In genomic region chr19:2770055-2771013, GRCh38 we compare ENCODE assay signal across 11 cellular contexts. TPM values are rescaled to one million over a fixed set of nuclear protein-coding genes. Genes with fewer than 3 reads are reported as not detected.
DNase-seq lines count a peak whose midpoint lies in the region; ATAC-seq and TF ChIP-seq lines count a peak whose summit lies in the region.
"Had no signal": no experiment of that assay in that cellular context is flagged by ENCODE, and none has a peak within 500 bp of the region (broad histone marks: within the 10 kb centered on the region; RNA-seq: fewer than 3 reads in every experiment).

No MANE protein-coding gene starts in this region.

- H3K4me3 ChIP-seq in heart left ventricle = peak overlapping the region in 2 of 12 donors; percentile 13 to 15
- no peak overlapping the region for H3K4me3 ChIP-seq in neutrophil (ENCODE audit: low read depth in 1 of 2, low read length in 1 of 2)

- intact Hi-C loops in heart left ventricle (cut with DNase I) = no loop called here

- TF ChIP-seq CTCF in heart left ventricle (IDR thresholded peaks at IDR 0.05) (no peak), neutrophil (IDR thresholded peaks at IDR 0.05) (no peak)

- H3K27me3 ChIP-seq in heart left ventricle (no peaks in the 10 kb centered on the region), neutrophil (no peaks in the 10 kb centered on the region)
- H3K27me3 ChIP-seq: brain microvascular endothelial cell had no signal

- H3K9me3 ChIP-seq in heart left ventricle (no peaks in the 10 kb centered on the region), neutrophil (no peaks in the 10 kb centered on the region)

- H3K36me3 ChIP-seq in heart left ventricle (peaks cover 0 to 36% (median 34%) of the 10 kb centered on the region in 9 donors), neutrophil (peaks cover 36% of the 10 kb centered on the region)

- H3K4me1 ChIP-seq in heart left ventricle = peaks cover 12 to 57% (median 49%) of the 10 kb centered on the region in 12 donors
- H3K4me1 ChIP-seq in neutrophil (ENCODE audit: control insufficient read depth in 1 of 2, insufficient read depth in 1 of 2, low read depth in 1 of 2, low read length in 1 of 2) = peaks cover 10 to 13% of the 10 kb centered on the region in 2 experiments

- H3K27ac ChIP-seq in heart left ventricle = peak overlapping the region; percentile 45 to 94 (median 86)
- peak overlapping the region; percentile 47 for H3K27ac ChIP-seq in neutrophil
- H3K27ac ChIP-seq: brain microvascular endothelial cell had no signal

- no peak for TF ChIP-seq POLR2A in heart left ventricle (IDR thresholded peaks at IDR 0.05)

- 43 to 66% (median 49%) methylated on average over 27 to 40 of the region's 40 CpGs for WGBS in heart left ventricle, 4 donors

- peak; percentile 77 for DNase-seq in Ammon's horn (ENCODE audit: low spot score)
- DNase-seq in astrocyte of the hippocampus (ENCODE audit: low read depth, low spot score) = peak; percentile 17
- peak in 4 of 5 donors; percentile 78 to 90 (median 81) for DNase-seq in heart left ventricle
- no peak for DNase-seq in HK-2 (ENCODE audit: unreplicated experiment)
- DNase-seq in OCI-M2 (lab: John Stamatoyannopoulos, UW; ENCODE audit: unreplicated experiment) = no peak
- DNase-seq: brain microvascular endothelial cell; SHP77 treated with DMSO at 0.1 percent for 48 hours; stimulated activated naive CD4-positive, alpha-beta T cell had no signal

- ATAC-seq in heart left ventricle (peak; percentile 79 to 88 (median 82)), HG03342 (IDR thresholded peaks at IDR 0.05; ENCODE audit: unreplicated experiment) (no peak), GM21360 (IDR thresholded peaks at IDR 0.05; ENCODE audit: unreplicated experiment) (no peak)

RNA-seq across cellular contexts. Expression of gene SGTA, which starts 12.7 kb away (rescaled TPM):
- 10 to 100 TPM; 47.4 to 76.8 (median 62.4) TPM for total RNA-seq in heart left ventricle
- 100 to 1,000 TPM in 1 of 2 donors, 10 to 100 TPM in 1; 79.9 to 125 TPM for polyA plus RNA-seq in heart left ventricle

RNA-seq across cellular contexts. Expression of gene THOP1, which starts 15.0 kb away (rescaled TPM):
- total RNA-seq in heart left ventricle = 10 to 100 TPM; 36.8 to 78.7 (median 43.9) TPM
- 100 to 1,000 TPM in 1 of 2 donors, 10 to 100 TPM in 1; 75.5 to 114 TPM for polyA plus RNA-seq in heart left ventricle

RNA-seq across cellular contexts. Expression of gene SLC39A3, which starts 30.5 kb away (rescaled TPM):
- total RNA-seq in heart left ventricle = 10 to 100 TPM; 16.4 to 33.3 (median 21.7) TPM
- polyA plus RNA-seq in heart left ventricle = 10 to 100 TPM; 31.2 to 63.7 TPM

RNA-seq across cellular contexts. Expression of gene DIRAS1, which starts 49.2 kb away (rescaled TPM):
- 100 to 1,000 TPM in 6 of 9 donors, 10 to 100 TPM in 3; 77.4 to 191 (median 142) TPM for total RNA-seq in heart left ventricle
- polyA plus RNA-seq in heart left ventricle = 100 to 1,000 TPM; 112 to 168 TPM

RNA-seq across cellular contexts. Expression of gene ZNF554, which starts 49.3 kb away (rescaled TPM):
- 1 to 10 TPM; 2.7 to 6.1 (median 4.6) TPM for total RNA-seq in heart left ventricle
- 1 to 10 TPM; 1.4 to 4.3 TPM for polyA plus RNA-seq in heart left ventricle

Comparison
In these comparisons a context has a peak if more than half of its experiments do, and no peak if none do; other contexts are left out.
1. DNase-seq: peak in Ammon's horn (single experiment), astrocyte of the hippocampus (single experiment) and heart left ventricle (4 of 5); none in HK-2 (single experiment) and OCI-M2 (single experiment).
2. ATAC-seq: peak in heart left ventricle (4 of 4); none in HG03342 (single experiment) and GM21360 (single experiment).